In the genomic region with DNA sequence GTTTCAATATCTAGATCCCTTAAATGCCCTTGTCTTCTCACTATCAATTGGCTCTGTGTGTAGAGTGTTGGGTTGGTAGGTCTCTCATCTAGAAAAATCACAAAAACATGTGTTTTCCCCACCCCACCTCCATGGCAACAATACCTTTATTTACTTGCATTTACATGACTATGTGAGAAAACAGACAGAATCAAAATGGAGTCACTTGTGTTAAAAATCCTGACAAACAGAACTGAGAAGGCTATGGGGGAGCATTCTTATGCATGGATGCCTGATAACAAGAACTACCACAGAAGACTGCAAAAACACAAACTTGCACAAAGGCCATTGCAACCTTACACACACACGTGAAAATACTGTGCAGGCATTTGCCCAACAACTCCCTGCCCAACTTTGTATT, we compare ENCODE assay signal across 2 cellular contexts.
A peak's percentile ranks its signal among the peaks of the same experiment; 100 is the strongest.
TF ChIP-seq lines count a peak whose summit lies in the region.

No MANE protein-coding gene starts in this region.

TF ChIP-seq in GM23338, 12 proteins besides CTCF, POLR2A, EP300 and RAD21 (continued from another document and continues in another):
- TF ChIP-seq, protein P1, sequence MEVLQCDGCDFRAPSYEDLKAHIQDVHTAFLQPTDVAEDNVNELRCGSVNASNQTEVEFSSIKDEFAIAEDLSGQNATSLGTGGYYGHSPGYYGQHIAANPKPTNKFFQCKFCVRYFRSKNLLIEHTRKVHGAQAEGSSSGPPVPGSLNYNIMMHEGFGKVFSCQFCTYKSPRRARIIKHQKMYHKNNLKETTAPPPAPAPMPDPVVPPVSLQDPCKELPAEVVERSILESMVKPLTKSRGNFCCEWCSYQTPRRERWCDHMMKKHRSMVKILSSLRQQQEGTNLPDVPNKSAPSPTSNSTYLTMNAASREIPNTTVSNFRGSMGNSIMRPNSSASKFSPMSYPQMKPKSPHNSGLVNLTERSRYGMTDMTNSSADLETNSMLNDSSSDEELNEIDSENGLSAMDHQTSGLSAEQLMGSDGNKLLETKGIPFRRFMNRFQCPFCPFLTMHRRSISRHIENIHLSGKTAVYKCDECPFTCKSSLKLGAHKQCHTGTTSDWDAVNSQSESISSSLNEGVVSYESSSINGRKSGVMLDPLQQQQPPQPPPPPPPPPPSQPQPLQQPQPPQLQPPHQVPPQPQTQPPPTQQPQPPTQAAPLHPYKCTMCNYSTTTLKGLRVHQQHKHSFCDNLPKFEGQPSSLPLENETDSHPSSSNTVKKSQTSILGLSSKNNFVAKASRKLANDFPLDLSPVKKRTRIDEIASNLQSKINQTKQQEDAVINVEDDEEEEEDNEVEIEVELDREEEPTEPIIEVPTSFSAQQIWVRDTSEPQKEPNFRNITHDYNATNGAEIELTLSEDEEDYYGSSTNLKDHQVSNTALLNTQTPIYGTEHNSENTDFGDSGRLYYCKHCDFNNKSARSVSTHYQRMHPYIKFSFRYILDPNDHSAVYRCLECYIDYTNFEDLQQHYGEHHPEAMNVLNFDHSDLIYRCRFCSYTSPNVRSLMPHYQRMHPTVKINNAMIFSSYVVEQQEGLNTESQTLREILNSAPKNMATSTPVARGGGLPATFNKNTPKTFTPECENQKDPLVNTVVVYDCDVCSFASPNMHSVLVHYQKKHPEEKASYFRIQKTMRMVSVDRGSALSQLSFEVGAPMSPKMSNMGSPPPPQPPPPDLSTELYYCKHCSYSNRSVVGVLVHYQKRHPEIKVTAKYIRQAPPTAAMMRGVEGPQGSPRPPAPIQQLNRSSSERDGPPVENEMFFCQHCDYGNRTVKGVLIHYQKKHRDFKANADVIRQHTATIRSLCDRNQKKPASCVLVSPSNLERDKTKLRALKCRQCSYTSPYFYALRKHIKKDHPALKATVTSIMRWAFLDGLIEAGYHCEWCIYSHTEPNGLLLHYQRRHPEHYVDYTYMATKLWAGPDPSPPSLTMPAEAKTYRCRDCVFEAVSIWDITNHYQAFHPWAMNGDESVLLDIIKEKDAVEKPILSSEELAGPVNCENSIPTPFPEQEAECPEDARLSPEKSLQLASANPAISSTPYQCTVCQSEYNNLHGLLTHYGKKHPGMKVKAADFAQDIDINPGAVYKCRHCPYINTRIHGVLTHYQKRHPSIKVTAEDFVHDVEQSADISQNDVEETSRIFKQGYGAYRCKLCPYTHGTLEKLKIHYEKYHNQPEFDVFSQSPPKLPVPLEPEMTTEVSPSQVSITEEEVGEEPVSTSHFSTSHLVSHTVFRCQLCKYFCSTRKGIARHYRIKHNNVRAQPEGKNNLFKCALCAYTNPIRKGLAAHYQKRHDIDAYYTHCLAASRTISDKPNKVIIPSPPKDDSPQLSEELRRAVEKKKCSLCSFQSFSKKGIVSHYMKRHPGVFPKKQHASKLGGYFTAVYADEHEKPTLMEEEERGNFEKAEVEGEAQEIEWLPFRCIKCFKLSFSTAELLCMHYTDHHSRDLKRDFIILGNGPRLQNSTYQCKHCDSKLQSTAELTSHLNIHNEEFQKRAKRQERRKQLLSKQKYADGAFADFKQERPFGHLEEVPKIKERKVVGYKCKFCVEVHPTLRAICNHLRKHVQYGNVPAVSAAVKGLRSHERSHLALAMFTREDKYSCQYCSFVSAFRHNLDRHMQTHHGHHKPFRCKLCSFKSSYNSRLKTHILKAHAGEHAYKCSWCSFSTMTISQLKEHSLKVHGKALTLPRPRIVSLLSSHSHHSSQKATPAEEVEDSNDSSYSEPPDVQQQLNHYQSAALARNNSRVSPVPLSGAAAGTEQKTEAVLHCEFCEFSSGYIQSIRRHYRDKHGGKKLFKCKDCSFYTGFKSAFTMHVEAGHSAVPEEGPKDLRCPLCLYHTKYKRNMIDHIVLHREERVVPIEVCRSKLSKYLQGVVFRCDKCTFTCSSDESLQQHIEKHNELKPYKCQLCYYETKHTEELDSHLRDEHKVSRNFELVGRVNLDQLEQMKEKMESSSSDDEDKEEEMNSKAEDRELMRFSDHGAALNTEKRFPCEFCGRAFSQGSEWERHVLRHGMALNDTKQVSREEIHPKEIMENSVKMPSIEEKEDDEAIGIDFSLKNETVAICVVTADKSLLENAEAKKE (CRISPR knock-in tag; IDR thresholded peaks at IDR 0.05), result no peak
- TF ChIP-seq NANOG (IDR thresholded peaks at IDR 0.05; ENCODE audit: borderline replicate concordance) (no peak), CREB1 (CRISPR knock-in tag; IDR thresholded peaks at IDR 0.05; ENCODE audit: low read depth) (no peak), ETS1 (IDR thresholded peaks at IDR 0.05) (no peak), ZNF114 (CRISPR knock-in tag; IDR thresholded peaks at IDR 0.05) (no peak), EZH2phosphoT487 (IDR thresholded peaks at IDR 0.05; ENCODE audit: unreplicated experiment) (no peak), EZH2 (IDR thresholded peaks at IDR 0.05; ENCODE audit: low read depth, unreplicated experiment) (no peak), JUNB (IDR thresholded peaks at IDR 0.05; ENCODE audit: unreplicated experiment) (no peak), ZNF331 (CRISPR knock-in tag; IDR thresholded peaks at IDR 0.05; ENCODE audit: low read depth) (no peak)
- TF ChIP-seq, protein P2, sequence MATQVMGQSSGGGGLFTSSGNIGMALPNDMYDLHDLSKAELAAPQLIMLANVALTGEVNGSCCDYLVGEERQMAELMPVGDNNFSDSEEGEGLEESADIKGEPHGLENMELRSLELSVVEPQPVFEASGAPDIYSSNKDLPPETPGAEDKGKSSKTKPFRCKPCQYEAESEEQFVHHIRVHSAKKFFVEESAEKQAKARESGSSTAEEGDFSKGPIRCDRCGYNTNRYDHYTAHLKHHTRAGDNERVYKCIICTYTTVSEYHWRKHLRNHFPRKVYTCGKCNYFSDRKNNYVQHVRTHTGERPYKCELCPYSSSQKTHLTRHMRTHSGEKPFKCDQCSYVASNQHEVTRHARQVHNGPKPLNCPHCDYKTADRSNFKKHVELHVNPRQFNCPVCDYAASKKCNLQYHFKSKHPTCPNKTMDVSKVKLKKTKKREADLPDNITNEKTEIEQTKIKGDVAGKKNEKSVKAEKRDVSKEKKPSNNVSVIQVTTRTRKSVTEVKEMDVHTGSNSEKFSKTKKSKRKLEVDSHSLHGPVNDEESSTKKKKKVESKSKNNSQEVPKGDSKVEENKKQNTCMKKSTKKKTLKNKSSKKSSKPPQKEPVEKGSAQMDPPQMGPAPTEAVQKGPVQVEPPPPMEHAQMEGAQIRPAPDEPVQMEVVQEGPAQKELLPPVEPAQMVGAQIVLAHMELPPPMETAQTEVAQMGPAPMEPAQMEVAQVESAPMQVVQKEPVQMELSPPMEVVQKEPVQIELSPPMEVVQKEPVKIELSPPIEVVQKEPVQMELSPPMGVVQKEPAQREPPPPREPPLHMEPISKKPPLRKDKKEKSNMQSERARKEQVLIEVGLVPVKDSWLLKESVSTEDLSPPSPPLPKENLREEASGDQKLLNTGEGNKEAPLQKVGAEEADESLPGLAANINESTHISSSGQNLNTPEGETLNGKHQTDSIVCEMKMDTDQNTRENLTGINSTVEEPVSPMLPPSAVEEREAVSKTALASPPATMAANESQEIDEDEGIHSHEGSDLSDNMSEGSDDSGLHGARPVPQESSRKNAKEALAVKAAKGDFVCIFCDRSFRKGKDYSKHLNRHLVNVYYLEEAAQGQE (IDR thresholded peaks at IDR 0.05; ENCODE audit: unreplicated experiment), result no peak

TF ChIP-seq in H1, 55 proteins besides CTCF, POLR2A, EP300 and RAD21 (continued from another document):
- TF ChIP-seq CREB1 (IDR thresholded peaks at IDR 0.05), result no peak
- peak; percentile 64; the same call in 1 of the 2 replicates for TF ChIP-seq YY1 (IDR thresholded peaks at IDR 0.05; ENCODE audit: low read depth, low read length)
